Comparison of ENCODE assay signal across 31 cellular contexts in genomic region chr5:132313961-132314432, GRCh38. TPM values are rescaled to one million over a fixed set of nuclear protein-coding genes. Genes with fewer than 3 reads are reported as not detected.
"Had no signal": no experiment of that assay in that cellular context is flagged by ENCODE, and none has a peak within 500 bp of the region (broad histone marks: within the 10 kb centered on the region; RNA-seq: fewer than 3 reads in every experiment).

No MANE protein-coding gene starts in this region.

- H3K27me3 ChIP-seq: ascending aorta, dorsolateral prefrontal cortex, gastrocnemius medialis, left lung, neutrophil, ovary, right lobe of liver, thyroid gland, upper lobe of right lung had no signal

- H3K9me3 Mint-ChIP-seq: activated B cell treated with CpG ODN at 0.5 μM for 24 hours; activated CD8-positive, alpha-beta T cell treated with anti-CD3 and anti-CD28 coated beads for 36 hours; activated T-cell treated with anti-CD3 and anti-CD28 coated beads, Interleukin-2, amount 50 U/mL, for 72 hours; brain; nephron progenitor cell; stimulated activated naive CD8-positive, alpha-beta T cell treated with anti-CD3 and anti-CD28 coated beads, Interleukin-15, amount 100 ng/mL, for 72 hours; T-helper 1 cell treated with Interleukin-12 subunit alpha and Interleukin-12 subunit beta and Interleukin-4 antibody, amounts not matched to agents 30 μg/mL and 1 μg/mL, for 36 hours had no signal

- H3K4me1 Mint-ChIP-seq: activated B cell treated with CpG ODN at 0.5 μM for 24 hours; stimulated activated naive CD8-positive, alpha-beta T cell treated with anti-CD3 and anti-CD28 coated beads, Interleukin-15, amount 100 ng/mL, for 72 hours had no signal

- H3K9me3 ChIP-seq: ascending aorta, gastrocnemius medialis, left lung, lower lobe of right lung, neutrophil, ovary, right lobe of liver, thyroid gland, upper lobe of right lung had no signal

- H3K27me3 Mint-ChIP-seq: activated B cell treated with CpG ODN at 0.5 μM for 24 hours; activated CD8-positive, alpha-beta T cell treated with anti-CD3 and anti-CD28 coated beads for 36 hours; activated naive CD8-positive, alpha-beta T cell; brain; progenitor cell of endocrine pancreas; stimulated activated naive CD8-positive, alpha-beta T cell treated with anti-CD3 and anti-CD28 coated beads, Interleukin-15, amount 100 ng/mL, for 72 hours had no signal

- H3K4me3 ChIP-seq: ascending aorta, coronary artery, dorsolateral prefrontal cortex, gastrocnemius medialis, left lung, lower lobe of right lung, ovary, right lobe of liver, skin epidermis, thyroid gland, upper lobe of right lung had no signal

- H3K36me3 Mint-ChIP-seq: activated naive CD8-positive, alpha-beta T cell; brain had no signal

- H3K4me3 Mint-ChIP-seq: activated B cell treated with CpG ODN at 0.5 μM for 24 hours; activated CD8-positive, alpha-beta T cell treated with anti-CD3 and anti-CD28 coated beads for 36 hours; activated naive CD8-positive, alpha-beta T cell; activated T-cell treated with anti-CD3 and anti-CD28 coated beads, Interleukin-2, amount 50 U/mL, for 72 hours; brain; nephron progenitor cell; stimulated activated naive CD8-positive, alpha-beta T cell treated with anti-CD3 and anti-CD28 coated beads, Interleukin-15, amount 100 ng/mL, for 72 hours; T-helper 1 cell treated with Interleukin-12 subunit alpha and Interleukin-12 subunit beta and Interleukin-4 antibody, amounts not matched to agents 30 μg/mL and 1 μg/mL, for 36 hours had no signal

- DNase-seq: activated B cell treated with CpG ODN at 0.5 μM for 24 hours; activated CD4-positive, alpha-beta T cell treated with anti-CD3 and anti-CD28 coated beads, Interleukin-2, amount 50 U/mL, for 1 hour; activated CD8-positive, alpha-beta T cell treated with anti-CD3 and anti-CD28 coated beads for 36 hours; activated naive CD4-positive, alpha-beta T cell; activated T-cell treated with anti-CD3 and anti-CD28 coated beads, Interleukin-2, amount 50 U/mL, for 72 hours; dorsolateral prefrontal cortex; effector memory CD4-positive, alpha-beta T cell; gastrocnemius medialis; glutamatergic neuron; left lung; lower lobe of right lung; mesendoderm; nephron progenitor cell; ovary; right lobe of liver; stimulated activated CD4-positive, alpha-beta T cell treated with anti-CD3 and anti-CD28 coated beads, Interleukin-12 subunit alpha, Interleukin-12 subunit beta, amount 100 ng/mL, for 4 hours; stimulated activated CD4-positive, alpha-beta T cell treated with anti-CD3 and anti-CD28 coated beads, Interleukin-4, amount 100 ng/mL, for 1 hour; stimulated activated naive CD8-positive, alpha-beta T cell treated with anti-CD3 and anti-CD28 coated beads, Interleukin-15, amount 100 ng/mL, for 72 hours; substantia nigra; T-helper 9 cell; thyroid gland; upper lobe of right lung had no signal

- H3K27ac Mint-ChIP-seq: activated B cell treated with CpG ODN at 0.5 μM for 24 hours; activated CD8-positive, alpha-beta T cell treated with anti-CD3 and anti-CD28 coated beads for 36 hours; activated naive CD8-positive, alpha-beta T cell; activated T-cell treated with anti-CD3 and anti-CD28 coated beads, Interleukin-2, amount 50 U/mL, for 72 hours; nephron progenitor cell; progenitor cell of endocrine pancreas; stimulated activated naive CD8-positive, alpha-beta T cell treated with anti-CD3 and anti-CD28 coated beads, Interleukin-15, amount 100 ng/mL, for 72 hours; T-helper 1 cell treated with Interleukin-12 subunit alpha and Interleukin-12 subunit beta and Interleukin-4 antibody, amounts not matched to agents 30 μg/mL and 1 μg/mL, for 36 hours had no signal

- H3K27ac ChIP-seq: ascending aorta, coronary artery, dorsolateral prefrontal cortex, gastrocnemius medialis, left lung, lower lobe of right lung, neutrophil, ovary, right lobe of liver, thyroid gland, upper lobe of right lung had no signal

- H3K36me3 ChIP-seq: ascending aorta, lower lobe of right lung, ovary, right lobe of liver, thyroid gland, upper lobe of right lung had no signal

- H3K4me1 ChIP-seq: left lung, lower lobe of right lung, right lobe of liver, upper lobe of right lung had no signal

- ATAC-seq: activated CD8-positive, alpha-beta T cell treated with anti-CD3 and anti-CD28 coated beads for 36 hours; activated T-cell treated with anti-CD3 and anti-CD28 coated beads, Interleukin-2, amount 50 U/mL, for 72 hours; gastrocnemius medialis; left lung; lower lobe of right lung; stimulated activated naive CD8-positive, alpha-beta T cell treated with anti-CD3 and anti-CD28 coated beads, Interleukin-15, amount 100 ng/mL, for 72 hours; upper lobe of right lung had no signal

RNA-seq across cellular contexts. Expression of gene SLC22A4, which starts 19.8 kb away (rescaled TPM):
- total RNA-seq: activated B cell treated with CpG ODN at 0.5 μM for 24 hours had no signal

RNA-seq across cellular contexts. Expression of gene PDLIM4, which starts 56.5 kb away (rescaled TPM):
- total RNA-seq: activated B cell treated with CpG ODN at 0.5 μM for 24 hours; activated CD8-positive, alpha-beta T cell treated with anti-CD3 and anti-CD28 coated beads for 36 hours; mononuclear cell had no signal
